ENCODE assay signal across 7 cellular contexts in the genomic region with DNA sequence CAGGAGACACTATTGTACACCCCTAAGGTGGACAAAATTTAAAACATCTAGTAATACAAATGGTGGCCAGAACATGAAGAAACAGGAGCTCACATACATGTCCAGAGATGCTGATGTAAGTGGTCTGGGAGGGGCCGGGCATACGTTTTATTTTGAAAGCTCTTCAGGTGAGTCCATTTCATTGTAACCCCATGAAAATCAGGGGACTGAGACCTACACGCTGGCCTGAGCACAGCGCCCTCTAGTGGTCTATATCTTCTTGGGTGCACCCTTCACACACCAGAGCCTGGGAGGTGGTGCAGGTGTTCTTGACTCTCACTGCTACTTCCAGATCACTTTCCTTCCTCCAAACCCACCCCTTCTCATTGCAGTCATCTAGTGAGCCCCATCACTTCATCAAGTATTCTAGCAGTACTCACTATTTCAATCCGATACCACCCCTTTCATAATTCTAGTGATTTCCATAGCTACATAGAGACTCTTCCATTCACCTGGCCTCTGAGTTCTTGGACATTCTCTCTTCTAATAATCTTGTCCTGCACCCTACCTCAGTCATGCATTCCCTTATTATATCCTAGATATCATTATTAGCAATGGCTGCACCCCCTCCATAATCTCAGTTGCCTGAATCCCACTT. TPM values are rescaled to one million over a fixed set of nuclear protein-coding genes. Genes with fewer than 3 reads are reported as not detected.
DNase-seq lines count a peak whose midpoint lies in the region; TF ChIP-seq lines count a peak whose summit lies in the region.

No MANE protein-coding gene starts in this region.

- POLR2A ChIA-PET in GM10248 (lab: Yijun Ruan, JAX): interaction anchor here (0.7 kb wide), 1 partner anchor 133 kb away, joined by 4 read pairs; no protein-coding TSS in a partner anchor

- no peak overlapping the region for H3K4me3 ChIP-seq in H7 (ENCODE audit: insufficient read depth, low read depth, low read length)
- H3K4me3 ChIP-seq in fibroblast of mammary gland (ENCODE audit: control insufficient read depth, low read depth, low read length): no peak overlapping the region

- DNase-seq in GM10248 (ENCODE audit: extremely low spot score): peak; percentile 71
- peak; percentile 76 for DNase-seq in H7
- peak; percentile 46 for DNase-seq in NCI-H69 (lab: John Stamatoyannopoulos, UW)
- DNase-seq in activated CD8-positive, alpha-beta memory T cell treated with anti-CD3 and anti-CD28 coated beads, Interleukin-2, amount 50 U/mL, for 4 hours: peak; percentile 42
- DNase-seq in fibroblast of mammary gland (ENCODE audit: low read depth): peak; percentile 51
- peak; percentile 36 to 64 (median 49) for DNase-seq in stimulated activated CD4-positive, alpha-beta T cell treated with anti-CD3 and anti-CD28 coated beads, Interleukin-12 subunit alpha, Interleukin-12 subunit beta, amount 100 ng/mL, for 48 hours (ENCODE audit: low read depth in 2 of 3, low spot score in 1 of 3)
- no peak for DNase-seq in kidney glomerular epithelial cell (lab: John Stamatoyannopoulos, UW)

- TF ChIP-seq CTCF in GM10248 (IDR thresholded peaks at IDR 0.05; ENCODE audit: control extremely low read depth, extremely low read depth, low read depth, missing control alignments) (peak; percentile 74), fibroblast of mammary gland (conservative IDR thresholded peaks at IDR 0.05; ENCODE audit: control insufficient read depth, insufficient read depth, low read depth, low read length) (peak; percentile 78)

- H3K27me3 ChIP-seq in H7 (ENCODE audit: control insufficient read depth, insufficient read depth, low read length): no peaks in the 10 kb centered on the region

- CTCF ChIA-PET in GM10248 (lab: Yijun Ruan, JAX): interaction anchor here (0.6 to 5.3 kb wide), 75 partner anchors 9 to 798 kb away, joined by 3 to 101 read pairs (median 5); a partner anchor contains a TSS

- no peaks in the 10 kb centered on the region for H3K36me3 ChIP-seq in H7 (replicated peaks; ENCODE audit: control insufficient read depth, insufficient read depth, low read length)

RNA-seq across cellular contexts. Expression of a gene that starts 4.3 kb away (rescaled TPM):
- total RNA-seq in H7 (2014; rRNA removed; shearing (Covaris generic)): under 0.01 TPM in 1 of 2 replicates, not detected in the other

RNA-seq across cellular contexts. Expression of a gene that starts 6.7 kb away (rescaled TPM):
- 14.5 and 22.7 TPM in 2 replicates for total RNA-seq in H7 (2014; rRNA removed; shearing (Covaris generic))

RNA-seq across cellular contexts. Expression of a gene that starts 56.3 kb away (rescaled TPM):
- total RNA-seq in H7 (2014; rRNA removed; shearing (Covaris generic)): 0.03 TPM in 1 of 2 replicates, not detected in the other
